8 cellular contexts compared by ENCODE assay signal in the genomic region with DNA sequence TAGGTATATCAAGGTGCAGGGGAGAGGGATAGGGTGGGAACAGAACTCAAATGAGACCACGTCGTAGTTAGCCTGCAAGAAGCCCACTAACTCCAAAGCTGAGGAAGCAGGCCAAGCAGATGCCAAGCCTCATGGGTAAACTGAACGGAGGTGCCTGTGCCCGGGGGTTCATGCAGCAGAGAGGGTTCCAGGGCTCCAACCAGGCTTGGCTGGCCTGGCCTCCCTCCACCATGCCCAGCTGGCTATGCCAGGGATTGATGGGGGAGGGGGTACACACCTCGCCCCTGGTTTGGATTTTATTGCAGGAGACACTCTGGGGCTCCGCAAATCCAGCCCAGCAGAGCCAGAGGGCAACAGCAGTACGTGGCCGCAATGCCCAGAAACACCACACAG. TPM values are rescaled to one million over a fixed set of nuclear protein-coding genes. Genes with fewer than 3 reads are reported as not detected.
DNase-seq lines count a peak whose midpoint lies in the region; ATAC-seq and TF ChIP-seq lines count a peak whose summit lies in the region.
"Had no signal": no experiment of that assay in that cellular context is flagged by ENCODE, and none has a peak within 500 bp of the region (broad histone marks: within the 10 kb centered on the region; RNA-seq: fewer than 3 reads in every experiment).

No MANE protein-coding gene starts in this region.

- H3K9me3 ChIP-seq in gastroesophageal sphincter (no peaks in the 10 kb centered on the region), subcutaneous abdominal adipose tissue (ENCODE audit: control insufficient read depth in 5 of 5, low read length in 5 of 5) (no peaks in the 10 kb centered on the region)

- TF ChIP-seq CTCF in gastroesophageal sphincter (IDR thresholded peaks at IDR 0.05) = no peak

- DNase-seq in activated CD4-positive, alpha-beta memory T cell treated with anti-CD3 and anti-CD28 coated beads for 36 hours = no peak
- no peak for DNase-seq in activated CD4-positive, alpha-beta memory T cell treated with anti-CD3 and anti-CD28 coated beads, Interleukin-2, amount 10 ng/mL, durations not matched to agents 7 days and 5 days
- DNase-seq: NCI-H748 treated with DMSO at 0.1 percent for 48 hours had no signal

- peak overlapping the region in 3 of 4 donors; percentile 73 to 90 (median 88) for H3K27ac ChIP-seq in gastroesophageal sphincter
- H3K27ac ChIP-seq in subcutaneous abdominal adipose tissue (ENCODE audit: low read depth, low read length) = peak overlapping the region; percentile 82

- WGBS in gastroesophageal sphincter (ENCODE audit: low coverage in 1 of 2), 2 donors = 42 to 58% methylated on average over 3 to 6 of the region's 8 CpGs

- peaks cover 83% of the 10 kb centered on the region for H3K4me1 Mint-ChIP-seq in activated CD4-positive, alpha-beta memory T cell treated with anti-CD3 and anti-CD28 coated beads for 36 hours (ENCODE audit: low read depth)
- peaks cover 80% of the 10 kb centered on the region for H3K4me1 Mint-ChIP-seq in activated CD4-positive, alpha-beta memory T cell treated with anti-CD3 and anti-CD28 coated beads, Interleukin-2, amount 10 ng/mL, durations not matched to agents 7 days and 5 days

- H3K27me3 ChIP-seq in gastroesophageal sphincter (no peaks in the 10 kb centered on the region), subcutaneous abdominal adipose tissue (ENCODE audit: control insufficient read depth in 5 of 5, insufficient read depth in 4 of 5, low read length in 5 of 5) (no peaks in the 10 kb centered on the region)

- no peak for TF ChIP-seq POLR2A in gastroesophageal sphincter (IDR thresholded peaks at IDR 0.05)

- H3K27ac Mint-ChIP-seq in activated CD4-positive, alpha-beta memory T cell treated with anti-CD3 and anti-CD28 coated beads for 36 hours = peak overlapping the region; percentile 33
- H3K27ac Mint-ChIP-seq in activated CD4-positive, alpha-beta memory T cell treated with anti-CD3 and anti-CD28 coated beads, Interleukin-2, amount 10 ng/mL, durations not matched to agents 7 days and 5 days = no peak overlapping the region

- ATAC-seq in gastroesophageal sphincter (no peak), GM19035 (IDR thresholded peaks at IDR 0.05; ENCODE audit: unreplicated experiment) (no peak), HG03354 (IDR thresholded peaks at IDR 0.05; ENCODE audit: poor library complexity, severe bottlenecking, unreplicated experiment) (no peak)

- H3K36me3 Mint-ChIP-seq in activated CD4-positive, alpha-beta memory T cell treated with anti-CD3 and anti-CD28 coated beads for 36 hours = no peaks in the 10 kb centered on the region
- peaks cover 38% of the 10 kb centered on the region for H3K36me3 Mint-ChIP-seq in activated CD4-positive, alpha-beta memory T cell treated with anti-CD3 and anti-CD28 coated beads, Interleukin-2, amount 10 ng/mL, durations not matched to agents 7 days and 5 days (ENCODE audit: low read depth)

- CTCF ChIA-PET in activated CD4-positive, alpha-beta memory T cell treated with anti-CD3 and anti-CD28 coated beads for 36 hours (lab: Charles Lee) = interaction anchor here (2.1 to 10.8 kb wide), 3 partner anchors 9 to 27 kb away, joined by 9 to 111 read pairs (median 57); partner anchors contain the start of gene PXN
- CTCF ChIA-PET in activated CD4-positive, alpha-beta memory T cell treated with anti-CD3 and anti-CD28 coated beads, Interleukin-2, amount 10 ng/mL, durations not matched to agents 7 days and 5 days (lab: Charles Lee) = interaction anchor here (1.1 to 6.3 kb wide), 4 partner anchors 8 to 28 kb away, joined by 3 to 58 read pairs (median 22); partner anchors contain the start of gene PXN

- no peak overlapping the region for H3K4me3 ChIP-seq in gastroesophageal sphincter
- H3K4me3 ChIP-seq in subcutaneous abdominal adipose tissue (ENCODE audit: low read depth in 1 of 5, low read length in 5 of 5) = peak overlapping the region in 4 of 5 donors; percentile 27 to 53 (median 38)

- TF ChIP-seq EP300 in gastroesophageal sphincter (IDR thresholded peaks at IDR 0.05) = no peak

- no peaks in the 10 kb centered on the region for H3K9me3 Mint-ChIP-seq in activated CD4-positive, alpha-beta memory T cell treated with anti-CD3 and anti-CD28 coated beads for 36 hours
- no peaks in the 10 kb centered on the region for H3K9me3 Mint-ChIP-seq in activated CD4-positive, alpha-beta memory T cell treated with anti-CD3 and anti-CD28 coated beads, Interleukin-2, amount 10 ng/mL, durations not matched to agents 7 days and 5 days

- H3K36me3 ChIP-seq in gastroesophageal sphincter (no peaks in the 10 kb centered on the region), subcutaneous abdominal adipose tissue (ENCODE audit: control insufficient read depth in 5 of 5, insufficient read depth in 5 of 5, low read length in 5 of 5) (peaks cover 0 to 5% (median 0%) of the 10 kb centered on the region in 5 donors)

- POLR2A ChIA-PET in activated CD4-positive, alpha-beta memory T cell treated with anti-CD3 and anti-CD28 coated beads for 36 hours (lab: Charles Lee) = interaction anchor here (1.0 to 3.8 kb wide), 3 partner anchors 14 to 54 kb away, joined by 3 to 21 read pairs (median 4); partner anchors contain the start of genes RNU4-1 and RNU4-2
- POLR2A ChIA-PET in activated CD4-positive, alpha-beta memory T cell treated with anti-CD3 and anti-CD28 coated beads, Interleukin-2, amount 10 ng/mL, durations not matched to agents 7 days and 5 days (lab: Charles Lee) = interaction anchor here (0.9 to 5.0 kb wide), 9 partner anchors 9 to 53 kb away, joined by 3 to 47 read pairs (median 11); partner anchors contain the start of genes PXN, RNU4-1, RNU4-2 and RPLP0

- no peaks in the 10 kb centered on the region for H3K27me3 Mint-ChIP-seq in activated CD4-positive, alpha-beta memory T cell treated with anti-CD3 and anti-CD28 coated beads for 36 hours
- H3K27me3 Mint-ChIP-seq in activated CD4-positive, alpha-beta memory T cell treated with anti-CD3 and anti-CD28 coated beads, Interleukin-2, amount 10 ng/mL, durations not matched to agents 7 days and 5 days = no peaks in the 10 kb centered on the region

- peaks cover 13 to 100% (median 96%) of the 10 kb centered on the region in 3 donors for H3K4me1 ChIP-seq in gastroesophageal sphincter
- peaks cover 55 to 96% (median 88%) of the 10 kb centered on the region in 5 donors for H3K4me1 ChIP-seq in subcutaneous abdominal adipose tissue (ENCODE audit: control insufficient read depth in 5 of 5, insufficient read depth in 5 of 5, low read length in 5 of 5)

- H3K9ac ChIP-seq in subcutaneous abdominal adipose tissue (ENCODE audit: low read length in 5 of 5) = peak overlapping the region in 4 of 5 donors; percentile 12 to 33 (median 20)

- H3K4me3 Mint-ChIP-seq in activated CD4-positive, alpha-beta memory T cell treated with anti-CD3 and anti-CD28 coated beads for 36 hours = no peak overlapping the region
- no peak overlapping the region for H3K4me3 Mint-ChIP-seq in activated CD4-positive, alpha-beta memory T cell treated with anti-CD3 and anti-CD28 coated beads, Interleukin-2, amount 10 ng/mL, durations not matched to agents 7 days and 5 days

- intact Hi-C loops in activated CD4-positive, alpha-beta memory T cell treated with anti-CD3 and anti-CD28 coated beads for 36 hours (cut with micrococcal nuclease) = no loop called here

RNA-seq across cellular contexts. Expression of gene PXN, which starts 27.3 kb away (rescaled TPM):
- 10 to 100 TPM; 74.0 to 75.0 TPM for total RNA-seq in activated CD4-positive, alpha-beta memory T cell treated with anti-CD3 and anti-CD28 coated beads for 36 hours
- total RNA-seq in activated CD4-positive, alpha-beta memory T cell treated with anti-CD3 and anti-CD28 coated beads, Interleukin-2, amount 10 ng/mL, durations not matched to agents 7 days and 5 days = 100 to 1,000 TPM; 271 to 274 TPM
- total RNA-seq in gastroesophageal sphincter = 10 to 100 TPM; 43.2 to 80.4 (median 59.4) TPM

RNA-seq across cellular contexts. Expression of gene RPLP0, which starts 37.3 kb away (rescaled TPM):
- 1,000 to 10,000 TPM; 4,273 to 4,368 TPM for total RNA-seq in activated CD4-positive, alpha-beta memory T cell treated with anti-CD3 and anti-CD28 coated beads for 36 hours
- 1,000 to 10,000 TPM; 1,823 to 1,853 TPM for total RNA-seq in activated CD4-positive, alpha-beta memory T cell treated with anti-CD3 and anti-CD28 coated beads, Interleukin-2, amount 10 ng/mL, durations not matched to agents 7 days and 5 days
- total RNA-seq in gastroesophageal sphincter = 1,000 to 10,000 TPM; 1,730 to 2,825 (median 2,260) TPM

RNA-seq across cellular contexts. Expression of gene GCN1, which starts 43.7 kb away (rescaled TPM):
- total RNA-seq in activated CD4-positive, alpha-beta memory T cell treated with anti-CD3 and anti-CD28 coated beads for 36 hours = 100 to 1,000 TPM; 121 TPM
- 10 to 100 TPM; 86.0 to 94.3 TPM for total RNA-seq in activated CD4-positive, alpha-beta memory T cell treated with anti-CD3 and anti-CD28 coated beads, Interleukin-2, amount 10 ng/mL, durations not matched to agents 7 days and 5 days
- total RNA-seq in gastroesophageal sphincter = 10 to 100 TPM; 39.3 to 82.2 (median 56.0) TPM

RNA-seq across cellular contexts. Expression of gene RNU4-2, which starts 53.5 kb away (rescaled TPM):
- total RNA-seq in activated CD4-positive, alpha-beta memory T cell treated with anti-CD3 and anti-CD28 coated beads for 36 hours = 1,000 to 10,000 TPM; 2,395 to 2,750 TPM
- total RNA-seq in activated CD4-positive, alpha-beta memory T cell treated with anti-CD3 and anti-CD28 coated beads, Interleukin-2, amount 10 ng/mL, durations not matched to agents 7 days and 5 days = 1,000 to 10,000 TPM; 3,547 to 4,143 TPM
- under 1 TPM in 3 of 4 donors, not detected in 1; under 0.01 TPM for total RNA-seq in gastroesophageal sphincter
- total RNA-seq: LHCN-M2 had no signal

RNA-seq across cellular contexts. Expression of gene RNU4-1, which starts 54.8 kb away (rescaled TPM):
- 1,000 to 10,000 TPM; 1,180 to 1,201 TPM for total RNA-seq in activated CD4-positive, alpha-beta memory T cell treated with anti-CD3 and anti-CD28 coated beads for 36 hours
- total RNA-seq in activated CD4-positive, alpha-beta memory T cell treated with anti-CD3 and anti-CD28 coated beads, Interleukin-2, amount 10 ng/mL, durations not matched to agents 7 days and 5 days = 1,000 to 10,000 TPM; 1,910 to 2,156 TPM
- under 1 TPM in 1 of 4 donors, not detected in 3; under 0.01 TPM for total RNA-seq in gastroesophageal sphincter
- total RNA-seq: LHCN-M2 had no signal

Comparison
In these comparisons a context has a peak if more than half of its experiments do, and no peak if none do; other contexts are left out.
1. H3K4me3 ChIP-seq: peak in subcutaneous abdominal adipose tissue (4 of 5); none in gastroesophageal sphincter (0 of 2).